Comparison of ENCODE assay signal across 15 cellular contexts in the genomic region with DNA sequence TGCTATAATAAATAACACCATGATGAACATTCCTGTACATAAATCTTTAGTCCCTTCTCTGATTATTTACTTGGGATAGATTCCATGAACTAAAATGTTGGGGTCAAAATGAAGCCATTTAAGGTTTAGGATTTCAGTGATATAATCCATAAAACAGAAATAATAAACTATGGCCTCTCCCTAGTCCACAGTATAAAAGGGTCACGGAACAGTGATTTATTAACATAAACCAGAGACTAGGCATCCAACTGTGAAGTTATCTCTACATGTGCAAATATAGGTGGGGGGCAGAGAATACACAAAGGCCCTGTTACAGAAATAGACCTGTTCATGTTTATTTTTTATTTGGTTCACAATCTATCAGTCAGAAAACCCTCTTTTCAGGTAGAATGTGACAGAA.
"Had no signal": no experiment of that assay in that cellular context is flagged by ENCODE, and none has a peak within 500 bp of the region (broad histone marks: within the 10 kb centered on the region; RNA-seq: fewer than 3 reads in every experiment).

No MANE protein-coding gene starts in this region.

- DNase-seq: dorsolateral prefrontal cortex; effector CD4-positive, alpha-beta T cell; hypothalamus; immature natural killer cell; islet precursor cell; kidney glomerular epithelial cell; natural killer cell; pancreas; right lobe of liver; small intestine; stimulated activated CD4-positive, alpha-beta T cell treated with anti-CD3 and anti-CD28 coated beads, Interleukin-15, amount 100 ng/mL, for 24 hours; stimulated activated CD4-positive, alpha-beta T cell treated with anti-CD3 and anti-CD28 coated beads, Interleukin-2, amount 100 ng/mL, for 48 hours; stimulated activated naive B cell treated with anti-CD40 and anti-IgM and Interleukin-4, amounts not matched to agents 10 μg/mL and 1 μg/mL and 100 μg/mL, for 72 hours; upper lobe of left lung had no signal

- ATAC-seq: left lobe of liver; natural killer cell; pancreas; right lobe of liver; stimulated activated naive B cell treated with anti-CD40 and anti-IgM and Interleukin-4, amounts not matched to agents 10 μg/mL and 1 μg/mL and 100 μg/mL, for 72 hours had no signal
